In genomic region chr13:40261947-40262346, GRCh38 we compare ENCODE assay signal across 11 cellular contexts.
"Had no signal": no experiment of that assay in that cellular context is flagged by ENCODE, and none has a peak within 500 bp of the region (broad histone marks: within the 10 kb centered on the region; RNA-seq: fewer than 3 reads in every experiment).

No MANE protein-coding gene starts in this region.

- H3K4me2 ChIP-seq: GM23338 had no signal

- H3K9ac ChIP-seq: GM23248 had no signal

- DNase-seq: GM23248, GOT3, H7, H9, HCEC 1CT, HFFc6 had no signal

- H3K4me3 Mint-ChIP-seq: GM23338, H9, HFFc6 had no signal

- H3K36me3 ChIP-seq: HAP-1 had no signal

- H3K4me1 ChIP-seq: HAP-1 had no signal

- H3K27ac Mint-ChIP-seq: GM23338, H9, HFFc6 had no signal

- H3K9me3 ChIP-seq: HAP-1 had no signal

- H3K27ac ChIP-seq: GM23248 had no signal

- ATAC-seq: GM23338, HCT116 had no signal

- H2AFZ ChIP-seq: GM23248, GM23338 had no signal

- H3K4me3 ChIP-seq: GM23248, GM23338, HAP-1 had no signal

- FAIRE-seq: H1, H54 had no signal

- H3K9me3 Mint-ChIP-seq: GM23338, H9, HFFc6 had no signal
